ENCODE assay signal across 15 cellular contexts in the genomic region with DNA sequence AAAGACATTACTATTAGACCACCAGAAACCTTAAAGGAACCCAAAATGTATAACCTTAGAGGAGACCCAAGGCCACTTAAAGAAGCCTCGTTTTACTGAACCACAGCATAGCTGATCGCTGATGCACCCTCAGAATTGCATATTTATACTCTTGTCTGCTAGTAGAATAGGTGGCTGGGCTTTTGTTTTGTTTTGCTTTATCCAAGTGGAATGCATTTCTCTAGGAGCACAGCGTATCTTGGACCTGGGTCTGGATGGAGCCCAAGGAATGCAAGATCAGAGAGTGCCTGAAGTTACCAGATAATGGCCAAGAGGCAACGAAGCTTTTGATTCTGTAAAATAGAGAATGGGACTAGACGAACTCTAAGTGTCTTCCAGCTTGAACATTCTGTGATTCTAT.
DNase-seq lines count a peak whose midpoint lies in the region; TF ChIP-seq lines count a peak whose summit lies in the region.
"Had no signal": no experiment of that assay in that cellular context is flagged by ENCODE, and none has a peak within 500 bp of the region (broad histone marks: within the 10 kb centered on the region; RNA-seq: fewer than 3 reads in every experiment).

No MANE protein-coding gene starts in this region.

- peak overlapping the region in 1 of 2 donors; percentile 45 for H3K27ac ChIP-seq in testis
- no peak overlapping the region for H3K27ac ChIP-seq in sigmoid colon

- TF ChIP-seq POLR2A in testis (IDR thresholded peaks at IDR 0.05) (no peak), sigmoid colon (IDR thresholded peaks at IDR 0.05) (no peak)

- TF ChIP-seq EP300 in sigmoid colon (IDR thresholded peaks at IDR 0.05), result no peak

- H3K4me1 Mint-ChIP-seq in type B pancreatic cell (ENCODE audit: unreplicated experiment), result no peaks in the 10 kb centered on the region

- intact Hi-C loops in testis (cut with DNase I; ENCODE audit: low total_unique reads) (no loop called here), sigmoid colon (cut with DNase I) (no loop called here)

- no peaks in the 10 kb centered on the region; the same call in 1 of the 2 replicates for H3K27me3 ChIP-seq in MG63
- no peaks in the 10 kb centered on the region for H3K27me3 ChIP-seq in testis
- no peaks in the 10 kb centered on the region for H3K27me3 ChIP-seq in sigmoid colon

- no peaks in the 10 kb centered on the region for H3K9me3 Mint-ChIP-seq in type B pancreatic cell
- H3K9me3 Mint-ChIP-seq: activated naive CD4-positive, alpha-beta T cell treated with anti-CD3 and anti-CD28 coated beads for 36 hours; CD8-positive, alpha-beta T cell; nephron progenitor cell had no signal

- DNase-seq in ELR (ENCODE audit: low read depth) (peak; percentile 77), MG63 (peak; percentile 74), dedifferentiated amniotic fluid mesenchymal stem cell (ENCODE audit: extremely low spot score) (peak; percentile 57), testis (peak; percentile 46), type B pancreatic cell (ENCODE audit: extremely low spot score, unreplicated experiment) (no peak), mesenteric fat pad (ENCODE audit: low spot score) (no peak), sigmoid colon (no peak)
- DNase-seq: activated naive CD4-positive, alpha-beta T cell treated with anti-CD3 and anti-CD28 coated beads for 36 hours; caudate nucleus; CD8-positive, alpha-beta T cell; NCI-H2081 treated with DMSO at 0.1 percent for 48 hours; NCI-H82; nephron progenitor cell; retina had no signal

- H3K4me3 ChIP-seq in MG63 (no peak overlapping the region), testis (no peak overlapping the region), sigmoid colon (no peak overlapping the region)
- H3K4me3 ChIP-seq: HAP-1 had no signal

- 38 to 42% methylated on average over 5 of the region's 5 CpGs for WGBS in testis, 2 donors
- WGBS in sigmoid colon, 2 donors, result 75 to 81% methylated on average over 5 of the region's 5 CpGs

- peaks cover 3% of the 10 kb centered on the region for H3K27me3 Mint-ChIP-seq in type B pancreatic cell

- no peaks in the 10 kb centered on the region for H3K9me3 ChIP-seq in MG63
- H3K9me3 ChIP-seq in testis, result no peaks in the 10 kb centered on the region
- H3K9me3 ChIP-seq in sigmoid colon, result no peaks in the 10 kb centered on the region
- H3K9me3 ChIP-seq: HAP-1 had no signal

- H3K4me1 ChIP-seq in testis (peaks cover 9% of the 10 kb centered on the region), sigmoid colon (peaks cover 0 to 20% (median 9%) of the 10 kb centered on the region in 4 donors)
- H3K4me1 ChIP-seq: HAP-1 had no signal

- H3K36me3 Mint-ChIP-seq in type B pancreatic cell, result no peaks in the 10 kb centered on the region
- H3K36me3 Mint-ChIP-seq: CD8-positive, alpha-beta T cell had no signal

- no peak for TF ChIP-seq CTCF in testis (IDR thresholded peaks at IDR 0.05)
- TF ChIP-seq CTCF in type B pancreatic cell (conservative IDR thresholded peaks at IDR 0.05), result no peak
- TF ChIP-seq CTCF in sigmoid colon (IDR thresholded peaks at IDR 0.05), result no peak

- H3K27ac Mint-ChIP-seq in type B pancreatic cell, result no peak overlapping the region
- H3K27ac Mint-ChIP-seq: activated naive CD4-positive, alpha-beta T cell treated with anti-CD3 and anti-CD28 coated beads for 36 hours; CD8-positive, alpha-beta T cell had no signal

- no peak overlapping the region for H3K4me3 Mint-ChIP-seq in type B pancreatic cell
- H3K4me3 Mint-ChIP-seq: activated naive CD4-positive, alpha-beta T cell treated with anti-CD3 and anti-CD28 coated beads for 36 hours; CD8-positive, alpha-beta T cell; nephron progenitor cell had no signal

- H3K36me3 ChIP-seq in MG63 (no peaks in the 10 kb centered on the region), testis (ENCODE audit: low read depth, missing control alignments) (no peaks in the 10 kb centered on the region), sigmoid colon (no peaks in the 10 kb centered on the region)
- H3K36me3 ChIP-seq: HAP-1 had no signal

Comparison
In these comparisons a context has a peak if more than half of its experiments do, and no peak if none do; other contexts are left out.
1. DNase-seq: peak in ELR (single experiment), MG63 (single experiment), dedifferentiated amniotic fluid mesenchymal stem cell (single experiment) and testis (single experiment); none in type B pancreatic cell (single experiment), mesenteric fat pad (single experiment) and sigmoid colon (single experiment).